16 cellular contexts compared by ENCODE assay signal in genomic region chr12:92404259-92404894, GRCh38.
DNase-seq lines count a peak whose midpoint lies in the region; ATAC-seq and TF ChIP-seq lines count a peak whose summit lies in the region.
"Had no signal": no experiment of that assay in that cellular context is flagged by ENCODE, and none has a peak within 500 bp of the region (broad histone marks: within the 10 kb centered on the region; RNA-seq: fewer than 3 reads in every experiment).

No MANE protein-coding gene starts in this region.

- peaks cover 2% of the 10 kb centered on the region for H3K4me1 ChIP-seq in right cardiac atrium (ENCODE audit: control insufficient read depth, insufficient read depth, low read length)
- peaks cover 49% of the 10 kb centered on the region for H3K4me1 ChIP-seq in KMS-11 (ENCODE audit: low read depth, poor library complexity, severe bottlenecking)
- peaks cover 0 to 12% (median 2%) of the 10 kb centered on the region in 4 donors for H3K4me1 ChIP-seq in transverse colon
- H3K4me1 ChIP-seq: esophagus muscularis mucosa had no signal

- H4K20me1 ChIP-seq in KMS-11 (ENCODE audit: insufficient read depth) = no peaks in the 10 kb centered on the region

- H3K27me3 ChIP-seq in right cardiac atrium (ENCODE audit: control insufficient read depth, insufficient read depth) (no peaks in the 10 kb centered on the region), KMS-11 (ENCODE audit: insufficient read depth, low read depth) (no peaks in the 10 kb centered on the region), transverse colon (no peaks in the 10 kb centered on the region)
- H3K27me3 ChIP-seq: esophagus muscularis mucosa, stomach had no signal

- intact Hi-C loops in right cardiac atrium (cut with DNase I) (loop anchor here in 2 of 4 donors (10.0 kb wide), 1 partner anchor 260 kb away; the partner anchor contains the start of gene BTG1 (in 2 of the 2)), left cardiac atrium (cut with DNase I) (loop anchor here in 1 of 2 donors (10.0 kb wide), 1 partner anchor 160 kb away; no protein-coding TSS in a partner anchor), transverse colon (cut with DNase I; ENCODE audit: low total_unique reads) (no loop called here)

- H3K27ac ChIP-seq in right cardiac atrium (ENCODE audit: low read length) (peak overlapping the region; percentile 54), KMS-11 (peak overlapping the region; percentile 73), transverse colon (peak overlapping the region in 3 of 4 donors; percentile 10 to 43 (median 23))
- H3K27ac ChIP-seq: esophagus muscularis mucosa had no signal

- ATAC-seq in right cardiac atrium (no peak), left cardiac atrium (no peak)
- ATAC-seq: WTC11 had no signal

- peak overlapping the region; percentile 18; the same call in 1 of the 2 replicates for H3K9ac ChIP-seq in KMS-11

- peak overlapping the region; percentile 55 for H3K4me2 ChIP-seq in KMS-11

- no peak for TF ChIP-seq POLR2A in transverse colon (IDR thresholded peaks at IDR 0.05)

- TF ChIP-seq CTCF in KMS-11 (conservative IDR thresholded peaks at IDR 0.05; ENCODE audit: low read depth, low read length) (no peak), transverse colon (IDR thresholded peaks at IDR 0.05) (no peak)

- WGBS in right cardiac atrium = 91% methylated on average over 1 of the region's 1 CpG
- 89 to 100% methylated on average over 1 of the region's 1 CpG for WGBS in transverse colon (ENCODE audit: low coverage in 1 of 2), 2 donors

- H3K79me2 ChIP-seq in KMS-11 (ENCODE audit: insufficient read depth, low read depth) = no peaks in the 10 kb centered on the region

- peak overlapping the region; percentile 11; the same call in 1 of the 2 replicates for H2AFZ ChIP-seq in KMS-11 (ENCODE audit: low read depth)

- H3K4me3 ChIP-seq in right cardiac atrium (ENCODE audit: low read length) (no peak overlapping the region), KMS-11 (IDR thresholded peaks at IDR 0.05; ENCODE audit: insufficient read depth, low read depth, low read length) (no peak overlapping the region), transverse colon (no peak overlapping the region)
- H3K4me3 ChIP-seq: esophagus muscularis mucosa, stomach had no signal

- in situ Hi-C loops in transverse colon (cut with MboI; ENCODE audit: low pct_ligation_motif_present in 1 of 4, low pct_unique_long_range_greater_than_20kb in 1 of 4, low sequenced_read_pairs in 3 of 4) = no loop called here

- no peaks in the 10 kb centered on the region for H3K36me3 ChIP-seq in KMS-11 (ENCODE audit: insufficient read depth)
- H3K36me3 ChIP-seq in transverse colon = no peaks in the 10 kb centered on the region
- H3K36me3 ChIP-seq: esophagus muscularis mucosa, stomach had no signal

- H3K9me3 ChIP-seq in right cardiac atrium (ENCODE audit: control insufficient read depth, low read length) = no peaks in the 10 kb centered on the region
- no peaks in the 10 kb centered on the region for H3K9me3 ChIP-seq in transverse colon

- no peak for DNase-seq in right cardiac atrium
- no peak for DNase-seq in left cardiac atrium
- peak; percentile 29 for DNase-seq in amniotic epithelial cell (ENCODE audit: low read depth)
- no peak for DNase-seq in transverse colon
- DNase-seq in kidney tubule cell (ENCODE audit: low spot score) = no peak
- no peak for DNase-seq in NCI-H2029 (lab: John Stamatoyannopoulos, UW)
- no peak for DNase-seq in hypothalamus (lab: John Stamatoyannopoulos, UW)
- DNase-seq: mammary epithelial cell, NCI-H1417 treated with DMSO at 0.1 percent for 48 hours, NCI-H774, posterior cingulate gyrus, SIG-M5, stomach had no signal

- no peak for TF ChIP-seq EP300 in transverse colon (IDR thresholded peaks at IDR 0.05; ENCODE audit: low read depth)

Comparison
In these comparisons a context has a peak if more than half of its experiments do, and no peak if none do; other contexts are left out.
1. H3K27ac ChIP-seq: peak in every context shown above with its lines; median percentile 73 in KMS-11; 54 in right cardiac atrium; 23 in transverse colon.